In genomic region chr12:124992874-124993567, GRCh38 we compare ENCODE assay signal across 8 cellular contexts. TPM values are rescaled to one million over a fixed set of nuclear protein-coding genes. Genes with fewer than 3 reads are reported as not detected.
A peak's percentile ranks its signal among the peaks of the same experiment; 100 is the strongest.
DNase-seq lines count a peak whose midpoint lies in the region; ATAC-seq lines count a peak whose summit lies in the region.

No MANE protein-coding gene starts in this region.

- no peaks in the 10 kb centered on the region for H3K4me1 ChIP-seq in mesodermal cell (ENCODE audit: control insufficient read depth, insufficient read depth, low read length, poor library complexity, severe bottlenecking)

- no peak overlapping the region for H3K27ac ChIP-seq in mesodermal cell (ENCODE audit: low read depth, low read length, severe bottlenecking)

- H3K9me3 ChIP-seq in mesodermal cell (ENCODE audit: control insufficient read depth, low read length): no peaks in the 10 kb centered on the region

- intact Hi-C loops in dendritic cell treated with granulocyte-macrophage colony-stimulating factor and Interleukin-4, amounts not matched to agents 40 ng/mL and 50 ng/mL, for 4 days (cut with micrococcal nuclease): no loop called here

- peaks cover 6% of the 10 kb centered on the region for H3K36me3 Mint-ChIP-seq in dendritic cell treated with granulocyte-macrophage colony-stimulating factor and Interleukin-4, amounts not matched to agents 40 ng/mL and 50 ng/mL, for 4 days (ENCODE audit: low read depth)

- no peaks in the 10 kb centered on the region for H3K36me3 ChIP-seq in mesodermal cell (ENCODE audit: control insufficient read depth, insufficient read depth, low read length)

- no peaks in the 10 kb centered on the region for H3K9me3 Mint-ChIP-seq in dendritic cell treated with granulocyte-macrophage colony-stimulating factor and Interleukin-4, amounts not matched to agents 40 ng/mL and 50 ng/mL, for 4 days

- peak overlapping the region; percentile 70 for H3K4me3 Mint-ChIP-seq in dendritic cell treated with granulocyte-macrophage colony-stimulating factor and Interleukin-4, amounts not matched to agents 40 ng/mL and 50 ng/mL, for 4 days

- peak overlapping the region; percentile 50 for H3K4me3 ChIP-seq in mesodermal cell (ENCODE audit: extremely low read depth, insufficient read depth, low read length, poor library complexity, severe bottlenecking)

- peaks cover 40% of the 10 kb centered on the region for H3K4me1 Mint-ChIP-seq in dendritic cell treated with granulocyte-macrophage colony-stimulating factor and Interleukin-4, amounts not matched to agents 40 ng/mL and 50 ng/mL, for 4 days (ENCODE audit: low read depth)

- DNase-seq in NCI-H510A treated with DMSO at 0.1 percent for 48 hours (lab: John Stamatoyannopoulos, UW): peak; percentile 98
- peak; percentile 69 for DNase-seq in activated CD4-positive, alpha-beta T cell treated with anti-CD3 and anti-CD28 coated beads for 1 hour
- DNase-seq in stimulated activated CD8-positive, alpha-beta memory T cell treated with anti-CD3 and anti-CD28 coated beads, Interleukin-4, amount 100 ng/mL, for 1 hour (ENCODE audit: low read depth in 2 of 2, low spot score in 1 of 2): peak; percentile 46 to 64

- WGBS in mesodermal cell (ENCODE audit: insufficient coverage in 2 of 2), 2 experiments: 0 to 2% methylated on average over 17 to 19 of the region's 23 CpGs

- ATAC-seq in GM18502 (IDR thresholded peaks at IDR 0.05; ENCODE audit: poor library complexity, unreplicated experiment) (peak; percentile 32), HG03196 (IDR thresholded peaks at IDR 0.05; ENCODE audit: unreplicated experiment) (peak; percentile 30), GM18519 (IDR thresholded peaks at IDR 0.05; ENCODE audit: low FRiP score, unreplicated experiment) (no peak)

- H3K27me3 Mint-ChIP-seq in dendritic cell treated with granulocyte-macrophage colony-stimulating factor and Interleukin-4, amounts not matched to agents 40 ng/mL and 50 ng/mL, for 4 days: no peaks in the 10 kb centered on the region

- peak overlapping the region; percentile 60 for H3K27ac Mint-ChIP-seq in dendritic cell treated with granulocyte-macrophage colony-stimulating factor and Interleukin-4, amounts not matched to agents 40 ng/mL and 50 ng/mL, for 4 days

RNA-seq across cellular contexts. Expression of gene BRI3BP, which starts 0.4 kb away (rescaled TPM):
- 2.2 TPM for polyA plus RNA-seq in mesodermal cell (2013, experiment 1 of 2)
- 2.3 TPM for polyA plus RNA-seq in mesodermal cell (2013, experiment 2 of 2)

RNA-seq across cellular contexts. Expression of gene DHX37, which starts 4.1 kb away (rescaled TPM):
- 6.7 TPM for polyA plus RNA-seq in mesodermal cell (2013, experiment 1 of 2)
- 6.1 TPM for polyA plus RNA-seq in mesodermal cell (2013, experiment 2 of 2)
